ENCODE assay signal across 19 cellular contexts in genomic region chr11:100675115-100675650, GRCh38. TPM values are rescaled to one million over a fixed set of nuclear protein-coding genes. Genes with fewer than 3 reads are reported as not detected.
A peak's percentile ranks its signal among the peaks of the same experiment; 100 is the strongest.
DNase-seq lines count a peak whose midpoint lies in the region; ATAC-seq, FAIRE-seq and TF ChIP-seq lines count a peak whose summit lies in the region.
"Had no signal": no experiment of that assay in that cellular context is flagged by ENCODE, and none has a peak within 500 bp of the region (broad histone marks: within the 10 kb centered on the region; RNA-seq: fewer than 3 reads in every experiment).

No MANE protein-coding gene starts in this region.

- no peak overlapping the region for H3K4me2 ChIP-seq in neuronal stem cell (ENCODE audit: insufficient read depth, low read length, poor library complexity, severe bottlenecking)
- H3K4me2 ChIP-seq: BLaER1 treated with 17β-estradiol and CSF1 and Interleukin-3, amounts not matched to agents 10 nM and 100 nM had no signal

- H3K27ac ChIP-seq in endodermal cell (ENCODE audit: low read depth, low read length) (no peak overlapping the region), neuronal stem cell (replicated peaks; ENCODE audit: low read length) (no peak overlapping the region)
- H3K27ac ChIP-seq: BLaER1 treated with 17β-estradiol and CSF1 and Interleukin-3, amounts not matched to agents 10 nM and 100 nM had no signal

- no peak overlapping the region for H3K23ac ChIP-seq in neuronal stem cell (ENCODE audit: low read depth, low read length, poor library complexity)

- no peaks in the 10 kb centered on the region for H3K27me3 ChIP-seq in endodermal cell (ENCODE audit: control insufficient read depth, insufficient read depth, low read length, poor library complexity, severe bottlenecking)
- H3K27me3 ChIP-seq in neuronal stem cell (ENCODE audit: control insufficient read depth in 3 of 3, insufficient read depth in 3 of 3, low read depth in 1 of 3, low read length in 3 of 3): no peaks in the 10 kb centered on the region
- H3K27me3 ChIP-seq: BLaER1 treated with 17β-estradiol and CSF1 and Interleukin-3, amounts not matched to agents 10 nM and 100 nM had no signal

- no peak overlapping the region for H2AFZ ChIP-seq in neuronal stem cell (ENCODE audit: low read length)

- no peak overlapping the region for H4K8ac ChIP-seq in neuronal stem cell (ENCODE audit: low read depth, low read length)

- H3K9me3 ChIP-seq in endodermal cell (ENCODE audit: control insufficient read depth, low read length) (peaks cover 3% of the 10 kb centered on the region), neuronal stem cell (replicated peaks in 1 of 2; ENCODE audit: control insufficient read depth in 2 of 2, insufficient read depth in 1 of 2, low read depth in 1 of 2, low read length in 2 of 2) (no peaks in the 10 kb centered on the region)
- H3K9me3 ChIP-seq: BLaER1 treated with 17β-estradiol and CSF1 and Interleukin-3, amounts not matched to agents 10 nM and 100 nM had no signal

- no peak overlapping the region for H2BK5ac ChIP-seq in neuronal stem cell (ENCODE audit: low read length)

- 86 to 89% methylated on average over 4 of the region's 4 CpGs for WGBS in endodermal cell (ENCODE audit: insufficient coverage in 1 of 2, insufficient read length in 1 of 2), 2 experiments
- no CpG with 5 or more reads among the region's 4 CpGs for WGBS in neuronal stem cell (ENCODE audit: extremely low coverage in 2 of 2, insufficient read length in 2 of 2, insufficient replicate concordance in 1 of 2), 2 donors

- H3K36me3 Mint-ChIP-seq in endodermal cell (ENCODE audit: low read depth): no peaks in the 10 kb centered on the region
- H3K36me3 Mint-ChIP-seq: CD4-positive, CD25-positive, alpha-beta regulatory T cell had no signal

- no peaks in the 10 kb centered on the region for H3K79me1 ChIP-seq in neuronal stem cell (ENCODE audit: low read depth, low read length)

- peak; percentile 94 for FAIRE-seq in D721Med (lab: Jason Lieb, UNC)
- FAIRE-seq: GM12878, GM18507 had no signal

- no peak overlapping the region for H2BK120ac ChIP-seq in neuronal stem cell (ENCODE audit: low read depth, low read length)

- H3K4me1 ChIP-seq in endodermal cell (ENCODE audit: control insufficient read depth, insufficient read depth, low read length): no peaks in the 10 kb centered on the region
- no peaks in the 10 kb centered on the region for H3K4me1 ChIP-seq in neuronal stem cell (ENCODE audit: control insufficient read depth in 2 of 2, insufficient read depth in 1 of 2, low read depth in 1 of 2, low read length in 2 of 2)

- peaks cover 19% of the 10 kb centered on the region for H3K4me1 Mint-ChIP-seq in endodermal cell
- H3K4me1 Mint-ChIP-seq: CD4-positive, CD25-positive, alpha-beta regulatory T cell had no signal

- H3K9me3 Mint-ChIP-seq in endodermal cell: no peaks in the 10 kb centered on the region
- H3K9me3 Mint-ChIP-seq: HFFc6 had no signal

- H3K9ac ChIP-seq in endodermal cell (ENCODE audit: extremely low read depth, low read length, poor library complexity, severe bottlenecking) (no peak overlapping the region), neuronal stem cell (ENCODE audit: low read depth, low read length, poor library complexity) (no peak overlapping the region)
- H3K9ac ChIP-seq: BLaER1 treated with 17β-estradiol and CSF1 and Interleukin-3, amounts not matched to agents 10 nM and 100 nM had no signal

- H3K4me3 Mint-ChIP-seq in endodermal cell: no peak overlapping the region
- H3K4me3 Mint-ChIP-seq: CD4-positive, CD25-positive, alpha-beta regulatory T cell; HFFc6; IgD-negative memory B cell had no signal

- H2BK12ac ChIP-seq in neuronal stem cell (ENCODE audit: low read length): no peak overlapping the region

- DNase-seq in D721Med (ENCODE audit: insufficient read length, low spot score): no peak
- DNase-seq in NCI-H82 (lab: John Stamatoyannopoulos, UW): peak; percentile 91
- DNase-seq in endodermal cell: no peak
- peak; percentile 53 for DNase-seq in retinal pigment epithelial cell (ENCODE audit: low read depth)
- DNase-seq in neuronal stem cell (ENCODE audit: low spot score): no peak
- DNase-seq in kidney tubule cell (ENCODE audit: low spot score): no peak
- DNase-seq: ACHN; CD4-positive, CD25-positive, alpha-beta regulatory T cell; DMS79; GOT3; HCEC 1CT; HFFc6; KG1 had no signal

- H2BK15ac ChIP-seq in neuronal stem cell (ENCODE audit: low read length): no peak overlapping the region

- H3K27me3 Mint-ChIP-seq in endodermal cell (ENCODE audit: insufficient read depth): no peaks in the 10 kb centered on the region
- H3K27me3 Mint-ChIP-seq: CD4-positive, CD25-positive, alpha-beta regulatory T cell had no signal

- H3K4me3 ChIP-seq in endodermal cell (ENCODE audit: low read length): no peak overlapping the region
- H3K4me3 ChIP-seq in retinal pigment epithelial cell (ENCODE audit: low read length): no peak overlapping the region
- no peak overlapping the region for H3K4me3 ChIP-seq in neuronal stem cell (ENCODE audit: low read length in 2 of 2)
- H3K4me3 ChIP-seq: BLaER1 treated with 17β-estradiol and CSF1 and Interleukin-3, amounts not matched to agents 10 nM and 100 nM; GM12878 had no signal

- no peak for ATAC-seq in HG02642 (IDR thresholded peaks at IDR 0.05; ENCODE audit: poor library complexity, unreplicated experiment)
- ATAC-seq: GM12878 had no signal

- H3K27ac Mint-ChIP-seq in endodermal cell: peak overlapping the region; percentile 22
- H3K27ac Mint-ChIP-seq: CD4-positive, CD25-positive, alpha-beta regulatory T cell; HFFc6; IgD-negative memory B cell had no signal

- no peak overlapping the region for H2AK5ac ChIP-seq in neuronal stem cell (ENCODE audit: low read depth, low read length)

- no peaks in the 10 kb centered on the region for H3K36me3 ChIP-seq in endodermal cell (ENCODE audit: control insufficient read depth, insufficient read depth, low read length)
- H3K36me3 ChIP-seq in neuronal stem cell (replicated peaks in 1 of 2; ENCODE audit: control insufficient read depth in 2 of 2, insufficient read depth in 2 of 2, low read length in 2 of 2): no peaks in the 10 kb centered on the region
- H3K36me3 ChIP-seq: BLaER1 treated with 17β-estradiol and CSF1 and Interleukin-3, amounts not matched to agents 10 nM and 100 nM had no signal

- no peak overlapping the region for H4K91ac ChIP-seq in neuronal stem cell (ENCODE audit: low read depth, low read length, poor library complexity)

- TF ChIP-seq CTCF in D721Med (IDR thresholded peaks at IDR 0.05; ENCODE audit: insufficient read depth, missing control alignments): no peak
- no peak for TF ChIP-seq CTCF in endodermal cell (conservative IDR thresholded peaks at IDR 0.05)
- TF ChIP-seq CTCF in retinal pigment epithelial cell (conservative IDR thresholded peaks at IDR 0.05; ENCODE audit: low read depth, low read length): no peak

- H3K14ac ChIP-seq in neuronal stem cell (ENCODE audit: low read length): no peak overlapping the region

- H3K4ac ChIP-seq in neuronal stem cell (ENCODE audit: low read length): no peak overlapping the region

- H3K18ac ChIP-seq in neuronal stem cell (ENCODE audit: low read length): no peak overlapping the region

RNA-seq across cellular contexts. Expression of gene ARHGAP42, which starts 11.9 kb away (rescaled TPM):
- 100 to 1,000 TPM; 164 to 176 TPM for total RNA-seq in endodermal cell
- 25.5 TPM for polyA plus RNA-seq in endodermal cell (2013, experiment 1 of 2)
- 31.0 TPM for polyA plus RNA-seq in endodermal cell (2013, experiment 2 of 2)
- 8.1 TPM for polyA plus RNA-seq in neuronal stem cell (2013, experiment 1 of 2)
- 8.0 TPM for polyA plus RNA-seq in neuronal stem cell (2013, experiment 2 of 2)
- total RNA-seq: CD4-positive, CD25-positive, alpha-beta regulatory T cell; G401 had no signal
- polyA plus RNA-seq: CD4-positive, CD25-positive, alpha-beta regulatory T cell had no signal

Comparison
In these comparisons a context has a peak if more than half of its experiments do, and no peak if none do; other contexts are left out.
1. DNase-seq: peak in NCI-H82 (single experiment) and retinal pigment epithelial cell (single experiment); none in D721Med (single experiment), endodermal cell (single experiment), neuronal stem cell (single experiment) and kidney tubule cell (single experiment).